7 cellular contexts compared by ENCODE assay signal in genomic region chr5:62252519-62252918, GRCh38. TPM values are rescaled to one million over a fixed set of nuclear protein-coding genes. Genes with fewer than 3 reads are reported as not detected.
DNase-seq lines count a peak whose midpoint lies in the region; ATAC-seq, FAIRE-seq and TF ChIP-seq lines count a peak whose summit lies in the region.
"Not testable (repeated sequence)": the region's sequence is repeated elsewhere in the genome, so short reads cannot be mapped to it uniquely, and the experiment has no call there.

No MANE protein-coding gene starts in this region.

- H3K4me1 Mint-ChIP-seq in CD8-positive, alpha-beta T cell (ENCODE audit: low read depth) = peaks cover 45% of the 10 kb centered on the region
- peaks cover 34% of the 10 kb centered on the region for H3K4me1 Mint-ChIP-seq in activated CD4-positive, alpha-beta T cell treated with anti-CD3 and anti-CD28 coated beads, Interleukin-2, amount 10 ng/mL, durations not matched to agents 24 days and 14 days
- peaks cover 18% of the 10 kb centered on the region for H3K4me1 Mint-ChIP-seq in activated T-helper 1 cell treated with anti-CD3 and anti-CD28 coated beads, Interleukin-12 subunit alpha, Interleukin-12 subunit beta, Interleukin-2, Interleukin-4 antibody, amounts not matched to agents 30 ng/mL and 10 ng/mL and 1 ng/mL, durations not matched to agents 14 hours and 24 hours and 36 hours (ENCODE audit: low read depth)
- peaks cover 58% of the 10 kb centered on the region for H3K4me1 Mint-ChIP-seq in activated T-helper 2 cell treated with anti-CD3 and anti-CD28 coated beads, Interferon-gamma antibody, Interleukin-2, Interleukin-4, amounts not matched to agents 10 μg/mL and 5 μg/mL and 100 μg/mL, durations not matched to agents 14 hours and 24 hours and 36 hours (ENCODE audit: low read depth)
- peaks cover 23 to 43% (median 36%) of the 10 kb centered on the region in 4 donors for H3K4me1 Mint-ChIP-seq in naive thymus-derived CD8-positive, alpha-beta T cell
- H3K4me1 Mint-ChIP-seq in stimulated activated naive CD8-positive, alpha-beta T cell treated with anti-CD3 and anti-CD28 coated beads, Interleukin-15, Interleukin-2, amounts not matched to agents 100 ng/mL and 50 ng/mL, for 24 hours (ENCODE audit: low read depth) = peaks cover 77% of the 10 kb centered on the region

- ATAC-seq in CD8-positive, alpha-beta T cell; naive thymus-derived CD8-positive, alpha-beta T cell: not testable (repeated sequence)
- peak; percentile 66 for ATAC-seq in K562

- H3K27me3 Mint-ChIP-seq in CD8-positive, alpha-beta T cell (ENCODE audit: low read depth); activated CD4-positive, alpha-beta T cell treated with anti-CD3 and anti-CD28 coated beads, Interleukin-2, amount 10 ng/mL, durations not matched to agents 24 days and 14 days; activated T-helper 1 cell treated with anti-CD3 and anti-CD28 coated beads, Interleukin-12 subunit alpha, Interleukin-12 subunit beta, Interleukin-2, Interleukin-4 antibody, amounts not matched to agents 30 ng/mL and 10 ng/mL and 1 ng/mL, durations not matched to agents 14 hours and 24 hours and 36 hours (ENCODE audit: insufficient read depth); activated T-helper 2 cell treated with anti-CD3 and anti-CD28 coated beads, Interferon-gamma antibody, Interleukin-2, Interleukin-4, amounts not matched to agents 10 μg/mL and 5 μg/mL and 100 μg/mL, durations not matched to agents 14 hours and 24 hours and 36 hours (ENCODE audit: low read depth); naive thymus-derived CD8-positive, alpha-beta T cell; stimulated activated naive CD8-positive, alpha-beta T cell treated with anti-CD3 and anti-CD28 coated beads, Interleukin-15, Interleukin-2, amounts not matched to agents 100 ng/mL and 50 ng/mL, for 24 hours: not testable (repeated sequence)

- TF ChIP-seq RAD21 in K562 (CRISPR knock-in tag; conservative IDR thresholded peaks at IDR 0.05 in 1 of 2, IDR thresholded peaks at IDR 0.05 in 1 of 2) = not testable (repeated sequence)

- intact Hi-C loops in CD8-positive, alpha-beta T cell (cut with DNase I, micrococcal nuclease); activated CD4-positive, alpha-beta T cell treated with anti-CD3 and anti-CD28 coated beads, Interleukin-2, amount 10 ng/mL, durations not matched to agents 24 days and 14 days (cut with micrococcal nuclease); activated T-helper 1 cell treated with anti-CD3 and anti-CD28 coated beads, Interleukin-12 subunit alpha, Interleukin-12 subunit beta, Interleukin-2, Interleukin-4 antibody, amounts not matched to agents 30 ng/mL and 10 ng/mL and 1 ng/mL, durations not matched to agents 14 hours and 24 hours and 36 hours (cut with micrococcal nuclease); activated T-helper 2 cell treated with anti-CD3 and anti-CD28 coated beads, Interferon-gamma antibody, Interleukin-2, Interleukin-4, amounts not matched to agents 10 μg/mL and 5 μg/mL and 100 μg/mL, durations not matched to agents 14 hours and 24 hours and 36 hours (cut with micrococcal nuclease); K562 (cut with micrococcal nuclease): not testable (repeated sequence)

- WGBS in K562 (ENCODE audit: insufficient coverage, low coverage, missing lambda C conversion rate) = 36% methylated on average over 1 of the region's 2 CpGs

- H3K27me3 ChIP-seq in CD8-positive, alpha-beta T cell (ENCODE audit: insufficient read depth, low read length); K562 (ENCODE audit: control insufficient read depth in 2 of 2, insufficient read depth in 2 of 2, low read length in 2 of 2): not testable (repeated sequence)

- not testable (repeated sequence) for H3K9me3 Mint-ChIP-seq in CD8-positive, alpha-beta T cell; naive thymus-derived CD8-positive, alpha-beta T cell
- peaks cover 18% of the 10 kb centered on the region for H3K9me3 Mint-ChIP-seq in activated CD4-positive, alpha-beta T cell treated with anti-CD3 and anti-CD28 coated beads, Interleukin-2, amount 10 ng/mL, durations not matched to agents 24 days and 14 days
- H3K9me3 Mint-ChIP-seq in activated T-helper 1 cell treated with anti-CD3 and anti-CD28 coated beads, Interleukin-12 subunit alpha, Interleukin-12 subunit beta, Interleukin-2, Interleukin-4 antibody, amounts not matched to agents 30 ng/mL and 10 ng/mL and 1 ng/mL, durations not matched to agents 14 hours and 24 hours and 36 hours = peaks cover 12% of the 10 kb centered on the region
- H3K9me3 Mint-ChIP-seq in activated T-helper 2 cell treated with anti-CD3 and anti-CD28 coated beads, Interferon-gamma antibody, Interleukin-2, Interleukin-4, amounts not matched to agents 10 μg/mL and 5 μg/mL and 100 μg/mL, durations not matched to agents 14 hours and 24 hours and 36 hours = peaks cover 23% of the 10 kb centered on the region
- peaks cover 23% of the 10 kb centered on the region for H3K9me3 Mint-ChIP-seq in stimulated activated naive CD8-positive, alpha-beta T cell treated with anti-CD3 and anti-CD28 coated beads, Interleukin-15, Interleukin-2, amounts not matched to agents 100 ng/mL and 50 ng/mL, for 24 hours

- not testable (repeated sequence) for DNase-seq in CD8-positive, alpha-beta T cell; activated CD4-positive, alpha-beta T cell treated with anti-CD3 and anti-CD28 coated beads, Interleukin-2, amount 10 ng/mL, durations not matched to agents 24 days and 14 days; activated T-helper 1 cell treated with anti-CD3 and anti-CD28 coated beads, Interleukin-12 subunit alpha, Interleukin-12 subunit beta, Interleukin-2, Interleukin-4 antibody, amounts not matched to agents 30 ng/mL and 10 ng/mL and 1 ng/mL, durations not matched to agents 14 hours and 24 hours and 36 hours (ENCODE audit: low spot score); activated T-helper 2 cell treated with anti-CD3 and anti-CD28 coated beads, Interferon-gamma antibody, Interleukin-2, Interleukin-4, amounts not matched to agents 10 μg/mL and 5 μg/mL and 100 μg/mL, durations not matched to agents 14 hours and 24 hours and 36 hours (ENCODE audit: low spot score); K562 (ENCODE audit: extremely low read depth in 1 of 4, low spot score in 3 of 4); naive thymus-derived CD8-positive, alpha-beta T cell

- H3K9me1 ChIP-seq in K562 (ENCODE audit: control insufficient read depth, insufficient read depth, low read length) = not testable (repeated sequence)

- H3K9ac ChIP-seq in K562 (ENCODE audit: insufficient read depth in 1 of 2, low read depth in 2 of 2, low read length in 2 of 2) = not testable (repeated sequence)

- H3K4me3 Mint-ChIP-seq in CD8-positive, alpha-beta T cell; activated CD4-positive, alpha-beta T cell treated with anti-CD3 and anti-CD28 coated beads, Interleukin-2, amount 10 ng/mL, durations not matched to agents 24 days and 14 days; activated T-helper 1 cell treated with anti-CD3 and anti-CD28 coated beads, Interleukin-12 subunit alpha, Interleukin-12 subunit beta, Interleukin-2, Interleukin-4 antibody, amounts not matched to agents 30 ng/mL and 10 ng/mL and 1 ng/mL, durations not matched to agents 14 hours and 24 hours and 36 hours; activated T-helper 2 cell treated with anti-CD3 and anti-CD28 coated beads, Interferon-gamma antibody, Interleukin-2, Interleukin-4, amounts not matched to agents 10 μg/mL and 5 μg/mL and 100 μg/mL, durations not matched to agents 14 hours and 24 hours and 36 hours (ENCODE audit: low read depth); naive thymus-derived CD8-positive, alpha-beta T cell; stimulated activated naive CD8-positive, alpha-beta T cell treated with anti-CD3 and anti-CD28 coated beads, Interleukin-15, Interleukin-2, amounts not matched to agents 100 ng/mL and 50 ng/mL, for 24 hours: not testable (repeated sequence)

- not testable (repeated sequence) for BruUV-seq in K562 (replicated peaks; lab: Mats Ljungman, UMichigan)

- H3K27ac ChIP-seq in CD8-positive, alpha-beta T cell (ENCODE audit: low read depth, low read length); K562 (ENCODE audit: extremely low read depth, low read depth, low read length): not testable (repeated sequence)

- peak overlapping the region; percentile 82 for H2AFZ ChIP-seq in K562 (ENCODE audit: low read depth, low read length)

- TF ChIP-seq POLR2A in K562 (conservative IDR thresholded peaks at IDR 0.05) = not testable (repeated sequence)

- not testable (repeated sequence) for TF ChIP-seq CTCF in CD8-positive, alpha-beta T cell (IDR thresholded peaks at IDR 0.05); K562 (IDR thresholded peaks at IDR 0.05 in 2 of 3, conservative IDR thresholded peaks at IDR 0.05 in 1 of 3; ENCODE audit: insufficient read depth in 2 of 3, low read depth in 1 of 3, low read length in 3 of 3)

- not testable (repeated sequence) for H4K20me1 ChIP-seq in K562 (replicated peaks; ENCODE audit: control insufficient read depth, insufficient read depth, low read length)

- FAIRE-seq in K562 (lab: Jason Lieb, UNC) = not testable (repeated sequence)

- not testable (repeated sequence) for H3K36me3 Mint-ChIP-seq in CD8-positive, alpha-beta T cell; naive thymus-derived CD8-positive, alpha-beta T cell
- peaks cover 14% of the 10 kb centered on the region for H3K36me3 Mint-ChIP-seq in activated CD4-positive, alpha-beta T cell treated with anti-CD3 and anti-CD28 coated beads, Interleukin-2, amount 10 ng/mL, durations not matched to agents 24 days and 14 days (ENCODE audit: low read depth)
- H3K36me3 Mint-ChIP-seq in activated T-helper 1 cell treated with anti-CD3 and anti-CD28 coated beads, Interleukin-12 subunit alpha, Interleukin-12 subunit beta, Interleukin-2, Interleukin-4 antibody, amounts not matched to agents 30 ng/mL and 10 ng/mL and 1 ng/mL, durations not matched to agents 14 hours and 24 hours and 36 hours (ENCODE audit: low read depth) = peaks cover 10% of the 10 kb centered on the region
- H3K36me3 Mint-ChIP-seq in activated T-helper 2 cell treated with anti-CD3 and anti-CD28 coated beads, Interferon-gamma antibody, Interleukin-2, Interleukin-4, amounts not matched to agents 10 μg/mL and 5 μg/mL and 100 μg/mL, durations not matched to agents 14 hours and 24 hours and 36 hours (ENCODE audit: low read depth) = peaks cover 31% of the 10 kb centered on the region
- H3K36me3 Mint-ChIP-seq in stimulated activated naive CD8-positive, alpha-beta T cell treated with anti-CD3 and anti-CD28 coated beads, Interleukin-15, Interleukin-2, amounts not matched to agents 100 ng/mL and 50 ng/mL, for 24 hours (ENCODE audit: low read depth) = peaks cover 21% of the 10 kb centered on the region

- POLR2A ChIA-PET in CD8-positive, alpha-beta T cell (lab: Charles Lee); K562 (lab: Yijun Ruan, JAX); naive thymus-derived CD8-positive, alpha-beta T cell (lab: Charles Lee): not testable (repeated sequence)

- CTCF ChIA-PET in CD8-positive, alpha-beta T cell (lab: Charles Lee); K562 (lab: Yijun Ruan, JAX; ENCODE audit: low intra/inter-chr PET ratio): not testable (repeated sequence)

- peak overlapping the region; percentile 77 for H3K27ac Mint-ChIP-seq in CD8-positive, alpha-beta T cell
- peak overlapping the region; percentile 16 for H3K27ac Mint-ChIP-seq in activated CD4-positive, alpha-beta T cell treated with anti-CD3 and anti-CD28 coated beads, Interleukin-2, amount 10 ng/mL, durations not matched to agents 24 days and 14 days
- H3K27ac Mint-ChIP-seq in activated T-helper 1 cell treated with anti-CD3 and anti-CD28 coated beads, Interleukin-12 subunit alpha, Interleukin-12 subunit beta, Interleukin-2, Interleukin-4 antibody, amounts not matched to agents 30 ng/mL and 10 ng/mL and 1 ng/mL, durations not matched to agents 14 hours and 24 hours and 36 hours = peak overlapping the region; percentile 21
- H3K27ac Mint-ChIP-seq in activated T-helper 2 cell treated with anti-CD3 and anti-CD28 coated beads, Interferon-gamma antibody, Interleukin-2, Interleukin-4, amounts not matched to agents 10 μg/mL and 5 μg/mL and 100 μg/mL, durations not matched to agents 14 hours and 24 hours and 36 hours = peak overlapping the region; percentile 13
- peak overlapping the region in 8 of 10 donors; percentile 41 to 98 (median 76) for H3K27ac Mint-ChIP-seq in naive thymus-derived CD8-positive, alpha-beta T cell
- H3K27ac Mint-ChIP-seq in stimulated activated naive CD8-positive, alpha-beta T cell treated with anti-CD3 and anti-CD28 coated beads, Interleukin-15, Interleukin-2, amounts not matched to agents 100 ng/mL and 50 ng/mL, for 24 hours = peak overlapping the region; percentile 48

- not testable (repeated sequence) for H3K9me3 ChIP-seq in CD8-positive, alpha-beta T cell (ENCODE audit: low read length); K562 (replicated peaks; ENCODE audit: control insufficient read depth, insufficient read depth, low read depth, low read length)

- not testable (repeated sequence) for H3K36me3 ChIP-seq in CD8-positive, alpha-beta T cell (ENCODE audit: insufficient read depth, low read length); K562 (ENCODE audit: control insufficient read depth, insufficient read depth, low read length)

- in situ Hi-C loops in K562 (cut with MboI) = not testable (repeated sequence)

- not testable (repeated sequence) for H3K4me3 ChIP-seq in CD8-positive, alpha-beta T cell (ENCODE audit: low read depth, low read length); K562

- TF ChIP-seq EP300 in K562 (IDR thresholded peaks at IDR 0.05; ENCODE audit: low read length) = not testable (repeated sequence)

- H3K4me1 ChIP-seq in CD8-positive, alpha-beta T cell (ENCODE audit: insufficient read depth, low read length) = peaks cover 22% of the 10 kb centered on the region
- peaks cover 0 to 14% of the 10 kb centered on the region in 2 experiments; a peak in 2 of 5 replicates for H3K4me1 ChIP-seq in K562 (replicated peaks in 1 of 2; ENCODE audit: control insufficient read depth in 2 of 2, insufficient read depth in 2 of 2, low read length in 2 of 2)

- not testable (repeated sequence) for H3K4me2 ChIP-seq in K562 (ENCODE audit: insufficient read depth, low read length)

- not testable (repeated sequence) for H3K79me2 ChIP-seq in K562 (ENCODE audit: control insufficient read depth, insufficient read depth, low read length)

RNA-seq across cellular contexts. Expression of gene KIF2A, which starts 53.5 kb away (rescaled TPM):
- total RNA-seq in CD8-positive, alpha-beta T cell = 10 to 100 TPM; 93.1 to 98.3 TPM
- 238 and 244 TPM in 2 replicates for total RNA-seq in activated CD4-positive, alpha-beta T cell treated with anti-CD3 and anti-CD28 coated beads, Interleukin-2, amount 10 ng/mL, durations not matched to agents 24 days and 14 days
- total RNA-seq in activated T-helper 1 cell treated with anti-CD3 and anti-CD28 coated beads, Interleukin-12 subunit alpha, Interleukin-12 subunit beta, Interleukin-2, Interleukin-4 antibody, amounts not matched to agents 30 ng/mL and 10 ng/mL and 1 ng/mL, durations not matched to agents 14 hours and 24 hours and 36 hours = 235 and 240 TPM in 2 replicates
- 285 and 294 TPM in 2 replicates for total RNA-seq in activated T-helper 2 cell treated with anti-CD3 and anti-CD28 coated beads, Interferon-gamma antibody, Interleukin-2, Interleukin-4, amounts not matched to agents 10 μg/mL and 5 μg/mL and 100 μg/mL, durations not matched to agents 14 hours and 24 hours and 36 hours
- 61.3 and 233 TPM in 2 replicates for total RNA-seq in K562 (2011; cell fraction: chromatin; rRNA removed; ENCODE audit: low replicate concordance)
- 22.8 and 41.1 TPM in 2 replicates for total RNA-seq in K562 (2011; cell fraction: nucleolus; rRNA removed)
- total RNA-seq in K562 (2011; cell fraction: nucleoplasm; rRNA removed) = 69.0 and 96.6 TPM in 2 replicates
- total RNA-seq in K562 (2014; rRNA removed) (53.6 and 61.9 TPM in 2 replicates), K562 (2014; rRNA removed; fragmentation: Illumina TruSeq; extraction: Trizol) (97.1 and 114 TPM in 2 replicates), K562 (2015; rRNA removed; fragmentation: Illumina TruSeq; extraction: Trizol) (74.4 and 77.6 TPM in 2 replicates), K562 (2021) (84.7 and 90.6 TPM in 2 replicates)
- polyA plus RNA-seq in K562 (2011; rRNA removed) (47.9 and 83.4 TPM in 2 replicates), K562 (2014; fragmentation: Illumina TruSeq; extraction: Trizol) (117 and 126 TPM in 2 replicates), K562 (2014; fragmentation: Nextera tagmentation; extraction: Ambion mirVana) (10 to 100 TPM; 42.6 to 48.3 TPM), K562 (2014; rRNA removed) (57.2 and 60.4 TPM in 2 replicates)
- 16.3 and 32.6 TPM in 2 replicates for polyA plus RNA-seq in K562 (2011; cell fraction: cytosol; rRNA removed)
- 22.2 and 27.0 TPM in 2 replicates for polyA plus RNA-seq in K562 (2011; cell fraction: nucleus; rRNA removed)
- polyA plus RNA-seq in K562 (2012) = 68.3 and 93.3 TPM in 2 replicates
- polyA minus RNA-seq in K562 (2011; rRNA and poly(A)+ RNA removed) = 210 and 230 TPM in 2 replicates
- 73.6 and 84.8 TPM in 2 replicates for polyA minus RNA-seq in K562 (2011; cell fraction: cytosol; rRNA and poly(A)+ RNA removed)
- polyA minus RNA-seq in K562 (2011; cell fraction: nucleus; rRNA and poly(A)+ RNA removed) = 28.1 and 45.8 TPM in 2 replicates
- 100 to 1,000 TPM; 178 to 195 TPM for total RNA-seq in naive thymus-derived CD8-positive, alpha-beta T cell
- polyA plus RNA-seq in naive thymus-derived CD8-positive, alpha-beta T cell = 100 to 1,000 TPM; 151 to 180 (median 173) TPM

Comparison
In these comparisons a context has a peak if more than half of its experiments do, and no peak if none do; other contexts are left out.
1. H3K27ac Mint-ChIP-seq: peak in every context shown above with its lines; median percentile 77 in CD8-positive, alpha-beta T cell; 76 in naive thymus-derived CD8-positive, alpha-beta T cell; 48 in stimulated activated naive CD8-positive, alpha-beta T cell treated with anti-CD3 and anti-CD28 coated beads, Interleukin-15, Interleukin-2, amounts not matched to agents 100 ng/mL and 50 ng/mL, for 24 hours; 21 in activated T-helper 1 cell treated with anti-CD3 and anti-CD28 coated beads, Interleukin-12 subunit alpha, Interleukin-12 subunit beta, Interleukin-2, Interleukin-4 antibody, amounts not matched to agents 30 ng/mL and 10 ng/mL and 1 ng/mL, durations not matched to agents 14 hours and 24 hours and 36 hours; 16 in activated CD4-positive, alpha-beta T cell treated with anti-CD3 and anti-CD28 coated beads, Interleukin-2, amount 10 ng/mL, durations not matched to agents 24 days and 14 days; 13 in activated T-helper 2 cell treated with anti-CD3 and anti-CD28 coated beads, Interferon-gamma antibody, Interleukin-2, Interleukin-4, amounts not matched to agents 10 μg/mL and 5 μg/mL and 100 μg/mL, durations not matched to agents 14 hours and 24 hours and 36 hours.